ENCODE assay signal across 16 cellular contexts in genomic region chr7:77995717-77996116, GRCh38.
DNase-seq lines count a peak whose midpoint lies in the region; FAIRE-seq and TF ChIP-seq lines count a peak whose summit lies in the region.
"Had no signal": no experiment of that assay in that cellular context is flagged by ENCODE, and none has a peak within 500 bp of the region (broad histone marks: within the 10 kb centered on the region; RNA-seq: fewer than 3 reads in every experiment).

No MANE protein-coding gene starts in this region.

- no peaks in the 10 kb centered on the region for H3K27me3 Mint-ChIP-seq in activated CD4-positive, alpha-beta memory T cell treated with anti-CD3 and anti-CD28 coated beads for 36 hours
- peaks cover 11% of the 10 kb centered on the region for H3K27me3 Mint-ChIP-seq in activated CD4-positive, alpha-beta memory T cell treated with anti-CD3 and anti-CD28 coated beads, Interleukin-2, amount 10 ng/mL, durations not matched to agents 7 days and 5 days

- no peak overlapping the region for H3K27ac ChIP-seq in OCI-LY7 (ENCODE audit: low read depth, low read length, poor library complexity, severe bottlenecking)
- H3K27ac ChIP-seq: HL-60 had no signal

- POLR2A ChIA-PET in activated CD4-positive, alpha-beta memory T cell treated with anti-CD3 and anti-CD28 coated beads for 36 hours (lab: Charles Lee) = no interaction called here
- POLR2A ChIA-PET in activated CD4-positive, alpha-beta memory T cell treated with anti-CD3 and anti-CD28 coated beads, Interleukin-2, amount 10 ng/mL, durations not matched to agents 7 days and 5 days (lab: Charles Lee) = no interaction called here
- POLR2A ChIA-PET in OCI-LY7 (lab: Charles Lee) = interaction anchor here (0.7 kb wide), 1 partner anchor 10 kb away, joined by 5 read pairs; no protein-coding TSS in a partner anchor

- H3K4me3 ChIP-seq in OCI-LY7 (ENCODE audit: low read depth, low read length, poor library complexity, severe bottlenecking) (no peak overlapping the region), fibroblast of the aortic adventitia (ENCODE audit: low read depth, low read length) (no peak overlapping the region)

- no peaks in the 10 kb centered on the region for H3K9me3 ChIP-seq in OCI-LY7 (ENCODE audit: low read length)

- peak; percentile 55 for TF ChIP-seq CTCF in OCI-LY7 (conservative IDR thresholded peaks at IDR 0.05; ENCODE audit: low read length)
- TF ChIP-seq CTCF in fibroblast of the aortic adventitia (IDR thresholded peaks at IDR 0.05; ENCODE audit: insufficient read depth, low read length) = peak; percentile 12

- H3K9me3 Mint-ChIP-seq in activated CD4-positive, alpha-beta memory T cell treated with anti-CD3 and anti-CD28 coated beads for 36 hours = peaks cover 3% of the 10 kb centered on the region
- H3K9me3 Mint-ChIP-seq in activated CD4-positive, alpha-beta memory T cell treated with anti-CD3 and anti-CD28 coated beads, Interleukin-2, amount 10 ng/mL, durations not matched to agents 7 days and 5 days = no peaks in the 10 kb centered on the region
- H3K9me3 Mint-ChIP-seq: memory B cell; T-helper 1 cell treated with Interleukin-12 subunit alpha and Interleukin-12 subunit beta and Interleukin-4 antibody, amounts not matched to agents 30 μg/mL and 1 μg/mL, for 36 hours had no signal

- CTCF ChIA-PET in activated CD4-positive, alpha-beta memory T cell treated with anti-CD3 and anti-CD28 coated beads for 36 hours (lab: Charles Lee) = no interaction called here
- CTCF ChIA-PET in activated CD4-positive, alpha-beta memory T cell treated with anti-CD3 and anti-CD28 coated beads, Interleukin-2, amount 10 ng/mL, durations not matched to agents 7 days and 5 days (lab: Charles Lee) = no interaction called here
- CTCF ChIA-PET in OCI-LY7 (lab: Charles Lee; ENCODE audit: unreplicated experiment) = no interaction called here

- no peak overlapping the region for H3K27ac Mint-ChIP-seq in activated CD4-positive, alpha-beta memory T cell treated with anti-CD3 and anti-CD28 coated beads for 36 hours
- H3K27ac Mint-ChIP-seq in activated CD4-positive, alpha-beta memory T cell treated with anti-CD3 and anti-CD28 coated beads, Interleukin-2, amount 10 ng/mL, durations not matched to agents 7 days and 5 days = no peak overlapping the region
- H3K27ac Mint-ChIP-seq: memory B cell; T-helper 1 cell treated with Interleukin-12 subunit alpha and Interleukin-12 subunit beta and Interleukin-4 antibody, amounts not matched to agents 30 μg/mL and 1 μg/mL, for 36 hours had no signal

- H3K79me2 ChIP-seq in OCI-LY7 (ENCODE audit: insufficient read depth, low read depth, low read length) = no peaks in the 10 kb centered on the region

- H3K4me1 Mint-ChIP-seq in activated CD4-positive, alpha-beta memory T cell treated with anti-CD3 and anti-CD28 coated beads for 36 hours (ENCODE audit: low read depth) = no peaks in the 10 kb centered on the region
- no peaks in the 10 kb centered on the region for H3K4me1 Mint-ChIP-seq in activated CD4-positive, alpha-beta memory T cell treated with anti-CD3 and anti-CD28 coated beads, Interleukin-2, amount 10 ng/mL, durations not matched to agents 7 days and 5 days
- H3K4me1 Mint-ChIP-seq: memory B cell had no signal

- no peaks in the 10 kb centered on the region for H3K4me1 ChIP-seq in OCI-LY7 (ENCODE audit: insufficient read depth, low read length, poor library complexity, severe bottlenecking)

- no peaks in the 10 kb centered on the region for H3K9me2 ChIP-seq in OCI-LY7 (ENCODE audit: insufficient read depth, low read length)

- H3K4me3 Mint-ChIP-seq in activated CD4-positive, alpha-beta memory T cell treated with anti-CD3 and anti-CD28 coated beads for 36 hours = no peak overlapping the region
- H3K4me3 Mint-ChIP-seq in activated CD4-positive, alpha-beta memory T cell treated with anti-CD3 and anti-CD28 coated beads, Interleukin-2, amount 10 ng/mL, durations not matched to agents 7 days and 5 days = no peak overlapping the region
- H3K4me3 Mint-ChIP-seq: memory B cell; T-helper 1 cell treated with Interleukin-12 subunit alpha and Interleukin-12 subunit beta and Interleukin-4 antibody, amounts not matched to agents 30 μg/mL and 1 μg/mL, for 36 hours had no signal

- H3K36me3 ChIP-seq in OCI-LY7 (ENCODE audit: insufficient read depth, low read length) = no peaks in the 10 kb centered on the region

- peak; percentile 13 for DNase-seq in activated CD4-positive, alpha-beta memory T cell treated with anti-CD3 and anti-CD28 coated beads for 36 hours
- DNase-seq in activated CD4-positive, alpha-beta memory T cell treated with anti-CD3 and anti-CD28 coated beads, Interleukin-2, amount 10 ng/mL, durations not matched to agents 7 days and 5 days = no peak
- DNase-seq in OCI-LY7 (ENCODE audit: low spot score) = peak; percentile 14
- no peak for DNase-seq in fibroblast of the aortic adventitia (ENCODE audit: low read depth)
- DNase-seq in urothelium cell line (ENCODE audit: low spot score) = peak; percentile 37
- DNase-seq in mesenteric fat pad (ENCODE audit: low spot score) = no peak
- DNase-seq in UCSD-AML1 (lab: John Stamatoyannopoulos, UW; ENCODE audit: unreplicated experiment) = no peak
- DNase-seq in amygdala (lab: John Stamatoyannopoulos, UW) = no peak
- DNase-seq: activated CD4-positive, alpha-beta T cell treated with anti-CD3 and anti-CD28 coated beads for 48 hours; activated gamma-delta T cell treated with Interleukin-2 at 50 U/mL for 16 hours; NCI-H2171 had no signal

- no TSS peak for BruUV-seq in OCI-LY7 (replicated peaks; lab: Mats Ljungman, UMichigan)

- intact Hi-C loops in activated CD4-positive, alpha-beta memory T cell treated with anti-CD3 and anti-CD28 coated beads for 36 hours (cut with micrococcal nuclease) = no loop called here
- intact Hi-C loops in OCI-LY7 (cut with micrococcal nuclease; ENCODE audit: unreplicated experiment) = no loop called here

- no peak overlapping the region for H3K4me2 ChIP-seq in OCI-LY7 (ENCODE audit: low read length)

- no peaks in the 10 kb centered on the region for H4K20me1 ChIP-seq in OCI-LY7 (ENCODE audit: insufficient read depth, low read length)

- no peak for FAIRE-seq in urothelium cell line (lab: Jason Lieb, UNC)
- FAIRE-seq: endothelial cell of umbilical vein, RCC 7860 had no signal

- no peak overlapping the region for H2AFZ ChIP-seq in OCI-LY7 (ENCODE audit: low read length)

- no peaks in the 10 kb centered on the region for H3K36me3 Mint-ChIP-seq in activated CD4-positive, alpha-beta memory T cell treated with anti-CD3 and anti-CD28 coated beads for 36 hours
- H3K36me3 Mint-ChIP-seq in activated CD4-positive, alpha-beta memory T cell treated with anti-CD3 and anti-CD28 coated beads, Interleukin-2, amount 10 ng/mL, durations not matched to agents 7 days and 5 days (ENCODE audit: low read depth) = no peaks in the 10 kb centered on the region
- H3K36me3 Mint-ChIP-seq: memory B cell had no signal

Comparison
In these comparisons a context has a peak if more than half of its experiments do, and no peak if none do; other contexts are left out.
1. DNase-seq: peak in activated CD4-positive, alpha-beta memory T cell treated with anti-CD3 and anti-CD28 coated beads for 36 hours (single experiment), OCI-LY7 (single experiment) and urothelium cell line (single experiment); none in activated CD4-positive, alpha-beta memory T cell treated with anti-CD3 and anti-CD28 coated beads, Interleukin-2, amount 10 ng/mL, durations not matched to agents 7 days and 5 days (single experiment), fibroblast of the aortic adventitia (single experiment), mesenteric fat pad (single experiment), UCSD-AML1 (single experiment) and amygdala (0 of 56).